Comparison of ENCODE assay signal across 22 cellular contexts in the genomic region with DNA sequence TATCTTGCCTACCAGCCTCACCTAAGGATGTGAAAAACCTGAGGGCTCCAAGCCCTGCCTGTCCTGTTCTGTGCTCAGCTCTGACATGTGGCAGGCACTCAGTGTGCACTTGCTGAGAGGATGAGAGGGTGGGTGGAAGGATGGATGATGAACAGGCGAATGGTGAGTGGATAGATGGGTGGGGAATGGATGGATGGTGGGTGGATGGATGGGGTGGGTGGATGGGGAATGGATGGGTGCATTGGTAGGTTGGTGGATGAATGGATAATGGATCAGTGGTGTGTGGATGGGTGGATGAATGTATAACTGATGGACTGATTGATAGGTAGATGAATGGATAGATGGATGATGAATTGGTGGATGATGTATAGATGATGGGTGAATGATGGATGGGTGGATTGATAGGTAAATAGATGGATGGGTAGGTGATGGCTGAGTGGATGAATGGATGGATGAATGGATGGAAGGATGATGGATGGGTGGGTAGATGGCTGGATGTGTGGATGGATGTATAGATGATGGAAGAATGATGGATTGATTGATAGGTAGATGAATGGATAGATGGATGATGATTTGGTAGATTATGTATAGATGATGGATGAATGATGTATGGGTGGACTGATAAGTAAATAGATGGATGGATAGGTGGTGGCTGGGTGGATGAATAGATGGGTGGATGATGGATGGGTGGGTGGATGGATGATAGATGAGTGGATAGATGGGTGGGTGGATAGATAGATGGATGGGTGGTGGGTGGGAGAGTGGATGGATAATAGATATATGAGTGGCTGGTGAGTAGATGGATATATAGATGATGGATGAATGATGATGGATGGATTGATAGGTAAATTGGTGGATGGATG.
"Had no signal": no experiment of that assay in that cellular context is flagged by ENCODE, and none has a peak within 500 bp of the region (broad histone marks: within the 10 kb centered on the region; RNA-seq: fewer than 3 reads in every experiment).

No MANE protein-coding gene starts in this region.

- FAIRE-seq: HTR-8/SVneo, RCC 7860 had no signal

- H3K9me3 ChIP-seq: SJSA1 had no signal

- H3K4me1 ChIP-seq: SJSA1 had no signal

- H3K27me3 ChIP-seq: SJSA1 had no signal

- DNase-seq: KBM-7, MV-4-11, NCI-H1048, NCI-H1105 treated with DMSO at 0.1 percent for 48 hours, NCI-H1417 treated with DMSO at 0.1 percent for 48 hours, NCI-H146, NCI-H1694 treated with DMSO at 0.1 percent for 48 hours, NCI-H1930, NCI-H2081, NCI-H2107, NCI-H2227 treated with DMSO at 0.1 percent for 48 hours, NCI-H524 treated with DMSO at 0.1 percent for 48 hours, NCI-H69, NCI-H774, Right ventricle myocardium superior, RPMI8226, SIG-M5 had no signal

- H3K4me3 ChIP-seq: SJSA1, SK-N-MC had no signal

- H3K27ac ChIP-seq: HL-60, SJSA1, SK-N-MC had no signal

- H3K36me3 ChIP-seq: SJSA1 had no signal
